Comparison of ENCODE assay signal across 10 cellular contexts in the genomic region with DNA sequence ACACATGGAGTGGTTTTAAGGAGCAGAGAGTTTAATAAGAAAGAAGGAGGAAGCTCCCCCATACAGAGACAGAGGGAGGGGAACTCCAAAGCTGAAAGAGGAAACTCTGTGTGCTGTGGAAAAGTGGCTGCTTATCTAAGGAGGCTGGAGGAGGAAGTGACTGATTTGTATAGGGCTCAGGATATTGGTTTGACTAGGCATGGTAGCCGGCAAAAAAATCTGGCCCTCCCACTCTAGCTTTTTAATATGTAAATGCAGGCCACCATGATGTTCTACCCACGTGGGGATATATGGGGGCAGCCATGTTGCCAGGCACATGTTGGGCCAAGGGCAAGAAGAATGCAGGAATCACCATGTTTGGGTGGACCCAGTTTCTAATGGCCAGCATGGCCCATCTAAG.
A peak's percentile ranks its signal among the peaks of the same experiment; 100 is the strongest.
DNase-seq lines count a peak whose midpoint lies in the region; ATAC-seq lines count a peak whose summit lies in the region.
"Had no signal": no experiment of that assay in that cellular context is flagged by ENCODE, and none has a peak within 500 bp of the region (broad histone marks: within the 10 kb centered on the region; RNA-seq: fewer than 3 reads in every experiment).

No MANE protein-coding gene starts in this region.

- no peak overlapping the region for H3K4me2 ChIP-seq in neuronal stem cell (ENCODE audit: insufficient read depth, low read length, poor library complexity, severe bottlenecking)

- H3K9ac ChIP-seq in neuronal stem cell (ENCODE audit: low read depth, low read length, poor library complexity) = no peak overlapping the region

- peak overlapping the region; percentile 39 for H2AFZ ChIP-seq in neuronal stem cell (ENCODE audit: low read length)

- H3K4me1 ChIP-seq in neuronal stem cell (ENCODE audit: control insufficient read depth in 2 of 2, insufficient read depth in 1 of 2, low read depth in 1 of 2, low read length in 2 of 2) = no peaks in the 10 kb centered on the region
- H3K4me1 ChIP-seq: stomach had no signal

- H3K18ac ChIP-seq in neuronal stem cell (ENCODE audit: low read length) = no peak overlapping the region

- H3K14ac ChIP-seq in neuronal stem cell (ENCODE audit: low read length) = no peak overlapping the region

- no peak overlapping the region for H4K91ac ChIP-seq in neuronal stem cell (ENCODE audit: low read depth, low read length, poor library complexity)

- ATAC-seq in GM18909 (IDR thresholded peaks at IDR 0.05; ENCODE audit: poor library complexity, unreplicated experiment) (peak; percentile 56), HG02870 (IDR thresholded peaks at IDR 0.05; ENCODE audit: unreplicated experiment) (peak; percentile 42)

- no peak overlapping the region for H3K27ac ChIP-seq in neuronal stem cell (replicated peaks; ENCODE audit: low read length)
- H3K27ac ChIP-seq: stomach had no signal

- H2BK5ac ChIP-seq in neuronal stem cell (ENCODE audit: low read length) = no peak overlapping the region

- no peak overlapping the region for H2AK5ac ChIP-seq in neuronal stem cell (ENCODE audit: low read depth, low read length)

- no peak overlapping the region for H2BK15ac ChIP-seq in neuronal stem cell (ENCODE audit: low read length)

- no peaks in the 10 kb centered on the region for H3K36me3 ChIP-seq in neuronal stem cell (replicated peaks in 1 of 2; ENCODE audit: control insufficient read depth in 2 of 2, insufficient read depth in 2 of 2, low read length in 2 of 2)
- H3K36me3 ChIP-seq: stomach had no signal

- no peaks in the 10 kb centered on the region for H3K27me3 ChIP-seq in neuronal stem cell (ENCODE audit: control insufficient read depth in 3 of 3, insufficient read depth in 3 of 3, low read depth in 1 of 3, low read length in 3 of 3)
- H3K27me3 ChIP-seq: stomach had no signal

- no peak overlapping the region for H3K4me3 ChIP-seq in neuronal stem cell (ENCODE audit: low read length in 2 of 2)
- H3K4me3 ChIP-seq: stomach had no signal

- H3K9me3 ChIP-seq in neuronal stem cell (replicated peaks in 1 of 2; ENCODE audit: control insufficient read depth in 2 of 2, insufficient read depth in 1 of 2, low read depth in 1 of 2, low read length in 2 of 2) = no peaks in the 10 kb centered on the region
- H3K9me3 ChIP-seq: stomach had no signal

- no peak overlapping the region for H2BK120ac ChIP-seq in neuronal stem cell (ENCODE audit: low read depth, low read length)

- DNase-seq in NOMO-1 (lab: John Stamatoyannopoulos, UW; ENCODE audit: unreplicated experiment in 2 of 2) (peak; percentile 74 to 82), neuronal stem cell (ENCODE audit: low spot score) (no peak), NCI-H1436 treated with DMSO at 0.1 percent for 48 hours (lab: John Stamatoyannopoulos, UW) (no peak), NCI-H526 (lab: John Stamatoyannopoulos, UW) (no peak)
- DNase-seq in activated CD4-positive, alpha-beta T cell treated with anti-CD3 and anti-CD28 coated beads, Interleukin-2, amount 50 U/mL, for 48 hours = no peak
- DNase-seq: activated gamma-delta T cell; central memory CD4-positive, alpha-beta T cell; stomach had no signal

- H2BK12ac ChIP-seq in neuronal stem cell (ENCODE audit: low read length) = no peak overlapping the region

- H3K23ac ChIP-seq in neuronal stem cell (ENCODE audit: low read depth, low read length, poor library complexity) = no peak overlapping the region

- H4K8ac ChIP-seq in neuronal stem cell (ENCODE audit: low read depth, low read length) = no peak overlapping the region

- no CpG with 5 or more reads among the region's 2 CpGs for WGBS in neuronal stem cell (ENCODE audit: extremely low coverage in 2 of 2, insufficient read length in 2 of 2, insufficient replicate concordance in 1 of 2), 2 donors

- H3K4ac ChIP-seq in neuronal stem cell (ENCODE audit: low read length) = no peak overlapping the region

- no peaks in the 10 kb centered on the region for H3K79me1 ChIP-seq in neuronal stem cell (ENCODE audit: low read depth, low read length)

Comparison
In these comparisons a context has a peak if more than half of its experiments do, and no peak if none do; other contexts are left out.
1. DNase-seq: peak in NOMO-1 (2 of 2); none in neuronal stem cell (single experiment), NCI-H1436 treated with DMSO at 0.1 percent for 48 hours (single experiment), activated CD4-positive, alpha-beta T cell treated with anti-CD3 and anti-CD28 coated beads, Interleukin-2, amount 50 U/mL, for 48 hours (0 of 2) and NCI-H526 (0 of 2).